In the genomic region with DNA sequence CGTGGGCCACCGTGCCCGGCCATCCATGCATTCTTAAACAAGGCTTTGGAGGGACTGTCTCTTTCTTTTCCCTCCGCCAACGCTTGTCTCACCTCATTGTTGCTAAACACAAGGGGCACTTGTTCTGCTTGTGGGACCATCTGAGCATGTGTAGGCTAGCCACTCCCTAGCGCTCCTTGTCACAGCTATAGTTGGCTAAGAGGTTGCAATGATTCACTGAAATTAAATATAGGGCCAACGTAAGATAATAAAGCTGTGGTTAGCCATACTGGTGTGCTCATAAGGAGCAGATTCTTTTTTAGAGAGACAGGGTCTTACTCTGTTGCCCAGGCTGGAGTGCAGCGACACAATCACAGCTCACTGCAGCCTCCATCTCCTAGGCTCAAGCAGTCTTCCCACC, we compare ENCODE assay signal across 25 cellular contexts. TPM values are rescaled to one million over a fixed set of nuclear protein-coding genes. Genes with fewer than 3 reads are reported as not detected.
DNase-seq lines count a peak whose midpoint lies in the region; ATAC-seq, FAIRE-seq and TF ChIP-seq lines count a peak whose summit lies in the region.
"Had no signal": no experiment of that assay in that cellular context is flagged by ENCODE, and none has a peak within 500 bp of the region (broad histone marks: within the 10 kb centered on the region; RNA-seq: fewer than 3 reads in every experiment).

No MANE protein-coding gene starts in this region.

- H3K36me3 ChIP-seq in HepG2 (replicated peaks in 1 of 2; ENCODE audit: control insufficient read depth in 1 of 2, insufficient read depth in 2 of 2, low read length in 2 of 2) (no peaks in the 10 kb centered on the region), right lobe of liver (peaks cover 0 to 3% (median 0%) of the 10 kb centered on the region in 4 donors), astrocyte (ENCODE audit: insufficient read depth, low read length) (no peaks in the 10 kb centered on the region), stomach (peaks cover 55 to 88% (median 86%) of the 10 kb centered on the region in 4 donors), adrenal gland (replicated peaks in 1 of 2) (peaks cover 0 to 39% of the 10 kb centered on the region in 2 donors), Peyer's patch (peaks cover 0 to 54% (median 0%) of the 10 kb centered on the region in 3 donors)
- H3K36me3 ChIP-seq: BLaER1 had no signal

- DNase-seq in HepG2 (ENCODE audit: low spot score) (no peak), right lobe of liver (no peak), NOMO-1 treated with DMSO at 0.1 percent for 48 hours (lab: John Stamatoyannopoulos, UW; ENCODE audit: unreplicated experiment) (peak; percentile 91), astrocyte (ENCODE audit: low read depth) (peak; percentile 32), stomach (no peak), adrenal gland (no peak), Peyer's patch (no peak)
- DNase-seq: Calu3; CD8-positive, alpha-beta T cell; DMS53; EL; GM23248; HCEC 1CT; KG1; NCI-H1105; NCI-H2081 treated with DMSO at 0.1 percent for 48 hours; NCI-H510A; NCI-H774; SK-N-SH had no signal

- no peaks in the 10 kb centered on the region for H3K4me1 Mint-ChIP-seq in astrocyte (ENCODE audit: low read depth, unreplicated experiment)

- intact Hi-C loops in HepG2 (cut with micrococcal nuclease; ENCODE audit: unreplicated experiment) (no loop called here), right lobe of liver (cut with DNase I) (no loop called here), stomach (cut with DNase I; ENCODE audit: low total_unique reads) (no loop called here), adrenal gland (cut with DNase I) (no loop called here)

- no peak overlapping the region for H3K4me3 Mint-ChIP-seq in astrocyte (ENCODE audit: unreplicated experiment)
- H3K4me3 Mint-ChIP-seq: CD8-positive, alpha-beta T cell had no signal

- H3K4me1 ChIP-seq in HepG2 (ENCODE audit: insufficient read depth, low read length) (no peaks in the 10 kb centered on the region), right lobe of liver (no peaks in the 10 kb centered on the region), astrocyte (ENCODE audit: insufficient read depth, low read length) (no peaks in the 10 kb centered on the region), stomach (no peaks in the 10 kb centered on the region), adrenal gland (replicated peaks in 1 of 2) (peaks cover 0 to under 1% of the 10 kb centered on the region in 2 donors), Peyer's patch (no peaks in the 10 kb centered on the region)

- no peak for ATAC-seq in HepG2
- ATAC-seq in right lobe of liver = no peak
- ATAC-seq: CD8-positive, alpha-beta T cell; GM12878; Panc1; Right ventricle myocardium inferior had no signal

- H4K20me1 ChIP-seq in HepG2 (ENCODE audit: insufficient read depth, low read length) (no peaks in the 10 kb centered on the region), astrocyte (ENCODE audit: insufficient read depth, low read length) (no peaks in the 10 kb centered on the region)

- H3K36me3 Mint-ChIP-seq in astrocyte (ENCODE audit: low read depth, unreplicated experiment) = peaks cover 11% of the 10 kb centered on the region

- H3K4me2 ChIP-seq in HepG2 (ENCODE audit: low read depth, low read length) (no peak overlapping the region), astrocyte (ENCODE audit: low read length) (no peak overlapping the region)
- H3K4me2 ChIP-seq: BLaER1, SK-N-SH had no signal

- no peak overlapping the region for H2AFZ ChIP-seq in HepG2 (ENCODE audit: low read length)
- no peak overlapping the region for H2AFZ ChIP-seq in astrocyte (ENCODE audit: low read depth, low read length)
- H2AFZ ChIP-seq: GM23248 had no signal

- CTCF ChIA-PET in HepG2 (lab: Yijun Ruan, JAX; ENCODE audit: low intra/inter-chr PET ratio, low total read pairs) = no interaction called here

- POLR2A ChIA-PET in HepG2 (lab: Yijun Ruan, JAX) = no interaction called here

- peaks cover 15% of the 10 kb centered on the region for H3K27me3 Mint-ChIP-seq in astrocyte (ENCODE audit: low read depth, unreplicated experiment)

- TF ChIP-seq CTCF in HepG2 (CRISPR knock-in tag; IDR thresholded peaks at IDR 0.05) = no peak
- no peak for TF ChIP-seq CTCF in right lobe of liver (IDR thresholded peaks at IDR 0.05)
- no peak for TF ChIP-seq CTCF in astrocyte (IDR thresholded peaks at IDR 0.05; ENCODE audit: insufficient read depth, low read depth, low read length)
- TF ChIP-seq CTCF in stomach (IDR thresholded peaks at IDR 0.05) = no peak
- no peak for TF ChIP-seq CTCF in adrenal gland (IDR thresholded peaks at IDR 0.05)
- no peak for TF ChIP-seq CTCF in Peyer's patch (IDR thresholded peaks at IDR 0.05)

- TF ChIP-seq EP300 in HepG2 (IDR thresholded peaks at IDR 0.05; ENCODE audit: low read depth in 2 of 2, low read length in 2 of 2) (no peak), HepG2 (CRISPR knock-in tag; IDR thresholded peaks at IDR 0.05; ENCODE audit: borderline replicate concordance) (no peak), stomach (IDR thresholded peaks at IDR 0.05) (no peak)

- FAIRE-seq in HepG2 (lab: Jason Lieb, UNC) (no peak), astrocyte (lab: Jason Lieb, UNC) (no peak)
- FAIRE-seq: GM12878, GM19239 had no signal

- H3K9me3 ChIP-seq in HepG2 (ENCODE audit: low read length) (no peaks in the 10 kb centered on the region), right lobe of liver (no peaks in the 10 kb centered on the region), astrocyte (ENCODE audit: insufficient read depth, low read depth, low read length) (no peaks in the 10 kb centered on the region), stomach (no peaks in the 10 kb centered on the region), adrenal gland (replicated peaks in 1 of 3) (no peaks in the 10 kb centered on the region), Peyer's patch (no peaks in the 10 kb centered on the region)
- H3K9me3 ChIP-seq: BLaER1, SK-N-SH had no signal

- H3K27me3 ChIP-seq in HepG2 (ENCODE audit: control insufficient read depth in 1 of 2, insufficient read depth in 2 of 2, low read length in 2 of 2) (peaks cover 9 to 25% of the 10 kb centered on the region in 2 experiments; a peak in 4 of 5 replicates), right lobe of liver (no peaks in the 10 kb centered on the region), astrocyte (ENCODE audit: insufficient read depth, low read length) (no peaks in the 10 kb centered on the region), stomach (no peaks in the 10 kb centered on the region), adrenal gland (no peaks in the 10 kb centered on the region), Peyer's patch (no peaks in the 10 kb centered on the region)

- no peak overlapping the region for H3K27ac Mint-ChIP-seq in astrocyte (ENCODE audit: unreplicated experiment)
- H3K27ac Mint-ChIP-seq: CD8-positive, alpha-beta T cell had no signal

- TF ChIP-seq POLR2A in HepG2 (IDR thresholded peaks at IDR 0.05; ENCODE audit: insufficient read depth in 1 of 2, low read depth in 2 of 2, low read length in 2 of 2) (no peak), right lobe of liver (IDR thresholded peaks at IDR 0.05) (no peak), stomach (IDR thresholded peaks at IDR 0.05) (no peak), adrenal gland (IDR thresholded peaks at IDR 0.05) (no peak), Peyer's patch (IDR thresholded peaks at IDR 0.05) (no peak)

- H3K9ac ChIP-seq in HepG2 (ENCODE audit: insufficient read depth, low read depth, low read length) = no peak overlapping the region
- no peak overlapping the region for H3K9ac ChIP-seq in astrocyte (ENCODE audit: low read length)
- H3K9ac ChIP-seq: BLaER1, GM23248, SK-N-SH had no signal

- WGBS in HepG2 (ENCODE audit: low lambda C conversion rate) = 78% methylated on average over 8 of the region's 8 CpGs
- WGBS in right lobe of liver (ENCODE audit: insufficient coverage, low coverage, low lambda C conversion rate, missing lambda C conversion rate) = 100% methylated on average over 6 of the region's 8 CpGs
- WGBS in stomach, 5 donors = 87 to 96% (median 91%) methylated on average over 8 of the region's 8 CpGs
- WGBS in adrenal gland, 4 donors = 89 to 94% (median 92%) methylated on average over 8 of the region's 8 CpGs

- H3K9me3 Mint-ChIP-seq in astrocyte (ENCODE audit: unreplicated experiment) = no peaks in the 10 kb centered on the region
- H3K9me3 Mint-ChIP-seq: CD8-positive, alpha-beta T cell had no signal

- TF ChIP-seq RAD21 in HepG2 (CRISPR knock-in tag; IDR thresholded peaks at IDR 0.05) = no peak

- BruUV-seq in HepG2 (replicated peaks; lab: Mats Ljungman, UMichigan) = no TSS peak

- in situ Hi-C loops in HepG2 (cut with HindIII; ENCODE audit: extremely low pct_ligation_motif_present, low pct_unique_long_range_greater_than_20kb) = no loop called here

- H3K79me2 ChIP-seq in HepG2 (ENCODE audit: insufficient read depth, low read length) (no peaks in the 10 kb centered on the region), astrocyte (ENCODE audit: insufficient read depth, low read length) (no peaks in the 10 kb centered on the region)

- H3K27ac ChIP-seq in HepG2 (ENCODE audit: extremely low read length, insufficient read depth, low read length) (no peak overlapping the region), right lobe of liver (no peak overlapping the region), astrocyte (ENCODE audit: low read depth, low read length) (no peak overlapping the region), stomach (no peak overlapping the region), adrenal gland (no peak overlapping the region), Peyer's patch (no peak overlapping the region)
- H3K27ac ChIP-seq: BLaER1, GM23248 had no signal

- H3K4me3 ChIP-seq in HepG2 (replicated peaks in 1 of 3; ENCODE audit: insufficient read depth in 1 of 3, low read depth in 2 of 3, low read length in 3 of 3) = no peak overlapping the region
- no peak overlapping the region for H3K4me3 ChIP-seq in right lobe of liver
- H3K4me3 ChIP-seq in astrocyte (ENCODE audit: insufficient read depth, low read depth, low read length) = no peak overlapping the region
- H3K4me3 ChIP-seq in stomach = no peak overlapping the region
- H3K4me3 ChIP-seq in adrenal gland = no peak overlapping the region
- no peak overlapping the region for H3K4me3 ChIP-seq in Peyer's patch
- H3K4me3 ChIP-seq: BLaER1, GM12878, GM23248 had no signal

RNA-seq across cellular contexts. Expression of a gene that starts 41.2 kb away (rescaled TPM):
- 1.5 and 1.8 TPM in 2 replicates for total RNA-seq in HepG2 (2016; rRNA removed; fragmentation: Illumina TruSeq; extraction: Trizol)
- total RNA-seq in HepG2 (2016; cell fraction: cytosol; rRNA removed; fragmentation: Illumina TruSeq; extraction: Trizol; ENCODE audit: low read depth) = 0.62 and 0.91 TPM in 2 replicates
- 1.5 and 1.7 TPM in 2 replicates for total RNA-seq in HepG2 (2016; cell fraction: insoluble cytoplasmic fraction; rRNA removed; fragmentation: Illumina TruSeq; extraction: Trizol)
- total RNA-seq in HepG2 (2016; cell fraction: membrane; rRNA removed; fragmentation: Illumina TruSeq; extraction: Trizol) = 0.99 and 1.1 TPM in 2 replicates
- 0.75 and 1.6 TPM in 2 replicates for total RNA-seq in HepG2 (2016; cell fraction: nucleus; rRNA removed; fragmentation: Illumina TruSeq; extraction: Trizol)
- 1.8 and 2.4 TPM in 2 replicates for polyA plus RNA-seq in HepG2 (2011; rRNA removed)
- polyA plus RNA-seq in HepG2 (2011; cell fraction: cytosol; rRNA removed) = 1.6 and 2.3 TPM in 2 replicates
- polyA plus RNA-seq in HepG2 (2011; cell fraction: nucleus; rRNA removed) = 6.1 and 6.2 TPM in 2 replicates
- 1.6 and 2.5 TPM in 2 replicates for polyA plus RNA-seq in HepG2 (2012)
- polyA plus RNA-seq in HepG2 (2016; cell fraction: cytosol; fragmentation: Illumina TruSeq; extraction: Trizol; ENCODE audit: low read depth) = 0.47 and 1.2 TPM in 2 replicates
- 1.3 and 1.5 TPM in 2 replicates for polyA plus RNA-seq in HepG2 (2016; cell fraction: insoluble cytoplasmic fraction; fragmentation: Illumina TruSeq; extraction: Trizol; ENCODE audit: low read depth)
- 0.90 and 1.2 TPM in 2 replicates for polyA plus RNA-seq in HepG2 (2016; cell fraction: membrane; fragmentation: Illumina TruSeq; extraction: Trizol; ENCODE audit: low read depth)
- polyA plus RNA-seq in HepG2 (2016; cell fraction: nucleus; fragmentation: Illumina TruSeq; extraction: Trizol; ENCODE audit: insufficient read depth, low read depth) = 1.4 and 2.0 TPM in 2 replicates
- 1.2 and 3.4 TPM in 2 replicates for polyA minus RNA-seq in HepG2 (2011; rRNA and poly(A)+ RNA removed; ENCODE audit: low replicate concordance)
- polyA minus RNA-seq in HepG2 (2011; cell fraction: cytosol; rRNA and poly(A)+ RNA removed) = 0.99 and 1.8 TPM in 2 replicates
- 3.6 and 5.5 TPM in 2 replicates for polyA minus RNA-seq in HepG2 (2011; cell fraction: nucleus; rRNA and poly(A)+ RNA removed)
- 1 to 10 TPM; 2.6 to 7.4 (median 4.7) TPM for total RNA-seq in right lobe of liver
- total RNA-seq in astrocyte = 6.2 and 7.5 TPM in 2 replicates
- 10 to 100 TPM; 13.3 to 40.6 (median 17.6) TPM for total RNA-seq in stomach
- 10 to 100 TPM in 1 of 3 donors, 1 to 10 TPM in 2; 3.6 to 10.2 (median 8.4) TPM for polyA plus RNA-seq in stomach
- total RNA-seq in adrenal gland = 10 to 100 TPM; 13.7 to 36.7 (median 22.8) TPM
- polyA plus RNA-seq in adrenal gland = 10 to 100 TPM in 1 of 3 donors, 1 to 10 TPM in 2; 8.6 to 12.2 (median 9.5) TPM
- total RNA-seq in Peyer's patch = 10 to 100 TPM; 17.7 to 52.0 (median 23.9) TPM

RNA-seq across cellular contexts. Expression of a gene that starts 43.5 kb away (rescaled TPM):
- total RNA-seq in HepG2 (2016; rRNA removed; fragmentation: Illumina TruSeq; extraction: Trizol) = not detected in 2 replicates
- total RNA-seq in HepG2 (2016; cell fraction: cytosol; rRNA removed; fragmentation: Illumina TruSeq; extraction: Trizol; ENCODE audit: low read depth) = not detected in 2 replicates
- total RNA-seq in HepG2 (2016; cell fraction: insoluble cytoplasmic fraction; rRNA removed; fragmentation: Illumina TruSeq; extraction: Trizol) = not detected in 2 replicates
- total RNA-seq in HepG2 (2016; cell fraction: membrane; rRNA removed; fragmentation: Illumina TruSeq; extraction: Trizol) = not detected in 2 replicates
- total RNA-seq in HepG2 (2016; cell fraction: nucleus; rRNA removed; fragmentation: Illumina TruSeq; extraction: Trizol) = not detected in 2 replicates
- not detected in 2 replicates for polyA plus RNA-seq in HepG2 (2011; rRNA removed)
- polyA plus RNA-seq in HepG2 (2011; cell fraction: cytosol; rRNA removed) = not detected in 2 replicates
- not detected in 2 replicates for polyA plus RNA-seq in HepG2 (2011; cell fraction: nucleus; rRNA removed)
- polyA plus RNA-seq in HepG2 (2012) = not detected in 2 replicates
- polyA plus RNA-seq in HepG2 (2016; cell fraction: cytosol; fragmentation: Illumina TruSeq; extraction: Trizol; ENCODE audit: low read depth) = not detected in 2 replicates
- not detected in 2 replicates for polyA plus RNA-seq in HepG2 (2016; cell fraction: insoluble cytoplasmic fraction; fragmentation: Illumina TruSeq; extraction: Trizol; ENCODE audit: low read depth)
- not detected in 2 replicates for polyA plus RNA-seq in HepG2 (2016; cell fraction: membrane; fragmentation: Illumina TruSeq; extraction: Trizol; ENCODE audit: low read depth)
- not detected in 2 replicates for polyA plus RNA-seq in HepG2 (2016; cell fraction: nucleus; fragmentation: Illumina TruSeq; extraction: Trizol; ENCODE audit: insufficient read depth, low read depth)
- polyA minus RNA-seq in HepG2 (2011; rRNA and poly(A)+ RNA removed; ENCODE audit: low replicate concordance) = not detected in 2 replicates
- not detected in 2 replicates for polyA minus RNA-seq in HepG2 (2011; cell fraction: cytosol; rRNA and poly(A)+ RNA removed)
- not detected in 2 replicates for polyA minus RNA-seq in HepG2 (2011; cell fraction: nucleus; rRNA and poly(A)+ RNA removed)
- total RNA-seq in right lobe of liver = not detected
- not detected in 2 replicates for total RNA-seq in astrocyte
- 10 to 100 TPM in 1 of 5 donors, not detected in 4; 54.0 TPM for total RNA-seq in stomach
- 1 to 10 TPM in 1 of 3 donors, not detected in 2; 1.5 TPM for polyA plus RNA-seq in stomach
- 1 to 10 TPM in 1 of 8 donors, under 1 TPM in 3, not detected in 4; 0.30 to 1.2 (median 0.47) TPM for total RNA-seq in adrenal gland
- polyA plus RNA-seq in adrenal gland = 1 to 10 TPM in 2 of 3 donors, under 1 TPM in 1; 0.91 to 2.6 (median 1.7) TPM
- total RNA-seq in Peyer's patch = not detected
- total RNA-seq: A673; Calu3; CD8-positive, alpha-beta T cell; GM12878; GM23248; Right ventricle myocardium inferior had no signal
- polyA plus RNA-seq: GM23248 had no signal

RNA-seq across cellular contexts. Expression of a gene that starts 57.4 kb away (rescaled TPM):
- total RNA-seq in HepG2 (2016; rRNA removed; fragmentation: Illumina TruSeq; extraction: Trizol) (39.6 and 46.8 TPM in 2 replicates), right lobe of liver (10 to 100 TPM; 10.7 to 27.5 (median 19.0) TPM), astrocyte (56.2 and 59.2 TPM in 2 replicates), stomach (100 to 1,000 TPM in 2 of 5 donors, 10 to 100 TPM in 3; 54.3 to 358 (median 58.1) TPM), adrenal gland (10 to 100 TPM; 39.7 to 74.6 (median 47.2) TPM), Peyer's patch (10 to 100 TPM; 24.8 to 89.1 (median 69.6) TPM)
- total RNA-seq in HepG2 (2016; cell fraction: cytosol; rRNA removed; fragmentation: Illumina TruSeq; extraction: Trizol; ENCODE audit: low read depth) = 7.0 and 8.2 TPM in 2 replicates
- total RNA-seq in HepG2 (2016; cell fraction: insoluble cytoplasmic fraction; rRNA removed; fragmentation: Illumina TruSeq; extraction: Trizol) = 36.4 and 48.1 TPM in 2 replicates
- 31.2 and 33.2 TPM in 2 replicates for total RNA-seq in HepG2 (2016; cell fraction: membrane; rRNA removed; fragmentation: Illumina TruSeq; extraction: Trizol)
- 34.5 and 37.8 TPM in 2 replicates for total RNA-seq in HepG2 (2016; cell fraction: nucleus; rRNA removed; fragmentation: Illumina TruSeq; extraction: Trizol)
- polyA plus RNA-seq in HepG2 (2011; rRNA removed) (67.6 and 79.2 TPM in 2 replicates), stomach (10 to 100 TPM; 15.0 to 23.0 (median 15.4) TPM), adrenal gland (10 to 100 TPM; 22.5 to 34.8 (median 24.4) TPM)
- polyA plus RNA-seq in HepG2 (2011; cell fraction: cytosol; rRNA removed) = 96.7 and 128 TPM in 2 replicates
- polyA plus RNA-seq in HepG2 (2011; cell fraction: nucleus; rRNA removed) = 127 and 132 TPM in 2 replicates
- polyA plus RNA-seq in HepG2 (2012) = 56.5 and 63.5 TPM in 2 replicates
- polyA plus RNA-seq in HepG2 (2016; cell fraction: cytosol; fragmentation: Illumina TruSeq; extraction: Trizol; ENCODE audit: low read depth) = 4.1 and 4.9 TPM in 2 replicates
- 35.0 and 37.7 TPM in 2 replicates for polyA plus RNA-seq in HepG2 (2016; cell fraction: insoluble cytoplasmic fraction; fragmentation: Illumina TruSeq; extraction: Trizol; ENCODE audit: low read depth)
- polyA plus RNA-seq in HepG2 (2016; cell fraction: membrane; fragmentation: Illumina TruSeq; extraction: Trizol; ENCODE audit: low read depth) = 18.0 and 19.5 TPM in 2 replicates
- 57.2 and 68.7 TPM in 2 replicates for polyA plus RNA-seq in HepG2 (2016; cell fraction: nucleus; fragmentation: Illumina TruSeq; extraction: Trizol; ENCODE audit: insufficient read depth, low read depth)
- 49.1 and 145 TPM in 2 replicates for polyA minus RNA-seq in HepG2 (2011; rRNA and poly(A)+ RNA removed; ENCODE audit: low replicate concordance)
- polyA minus RNA-seq in HepG2 (2011; cell fraction: cytosol; rRNA and poly(A)+ RNA removed) = 43.3 and 54.9 TPM in 2 replicates
- 53.7 and 58.9 TPM in 2 replicates for polyA minus RNA-seq in HepG2 (2011; cell fraction: nucleus; rRNA and poly(A)+ RNA removed)

Comparison
In these comparisons a context has a peak if more than half of its experiments do, and no peak if none do; other contexts are left out.
1. DNase-seq: peak in NOMO-1 treated with DMSO at 0.1 percent for 48 hours (single experiment) and astrocyte (single experiment); none in HepG2 (single experiment), right lobe of liver (0 of 3), stomach (single experiment), adrenal gland (0 of 7) and Peyer's patch (0 of 3).